In the genomic region with DNA sequence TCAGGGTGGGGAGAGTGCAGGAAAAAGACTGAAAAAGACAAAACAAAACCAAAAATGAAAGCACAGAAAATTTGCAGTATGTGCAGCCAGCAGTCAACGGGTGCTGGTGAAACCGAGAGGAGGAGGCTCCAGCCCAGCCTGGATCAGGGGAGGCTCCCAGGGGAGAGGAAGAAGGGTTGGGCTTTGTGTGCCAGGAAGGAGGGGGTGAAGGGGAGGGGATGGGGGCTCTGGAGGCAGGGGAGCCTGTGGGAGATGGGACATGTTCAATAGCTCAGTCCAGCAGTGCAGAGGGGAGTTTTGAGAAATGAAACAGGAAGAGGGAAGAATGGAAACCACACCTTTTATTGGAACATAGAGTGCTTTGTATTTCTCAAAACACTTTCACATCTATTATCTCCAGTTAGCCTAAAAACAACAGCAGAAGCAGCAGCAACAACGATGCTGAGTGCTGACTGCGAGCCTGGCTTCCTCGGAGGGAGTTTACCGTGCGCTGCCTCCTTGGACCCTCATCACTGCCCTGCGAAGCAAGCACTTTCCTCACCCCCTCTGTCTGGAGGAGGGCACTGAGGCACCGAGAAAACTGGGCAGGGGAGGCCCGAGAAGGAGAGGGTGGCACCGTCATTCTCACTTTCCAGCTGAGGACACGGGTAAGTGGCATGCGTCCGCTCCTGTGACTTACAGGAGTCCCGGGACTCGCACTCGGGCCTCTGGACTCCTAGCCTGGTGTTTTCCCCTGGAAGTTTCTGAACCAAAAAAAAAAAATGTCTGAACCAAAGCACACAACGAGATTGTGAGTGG, we compare ENCODE assay signal across 8 cellular contexts.
DNase-seq lines count a peak whose midpoint lies in the region; ATAC-seq and TF ChIP-seq lines count a peak whose summit lies in the region.

No MANE protein-coding gene starts in this region.

- no peaks in the 10 kb centered on the region for H3K36me3 ChIP-seq in GM23338 (ENCODE audit: insufficient read depth)

- ATAC-seq in GM23338 (peak; percentile 48), natural killer cell (peak in 1 of 3 donors; percentile 21)

- DNase-seq in activated CD4-positive, alpha-beta T cell treated with anti-CD3 and anti-CD28 coated beads for 48 hours: peak; percentile 63
- no peak for DNase-seq in activated CD4-positive, alpha-beta T cell treated with anti-CD3 and anti-CD28 coated beads, Interleukin-2, amount 50 U/mL, for 1 hour
- DNase-seq in GM23338 (ENCODE audit: low spot score) (peak; percentile 59), NCI-H1092 (lab: John Stamatoyannopoulos, UW) (peak; percentile 33), astrocyte of the hippocampus (ENCODE audit: low read depth, low spot score) (peak; percentile 22), natural killer cell (no peak), NCI-H226 (no peak)
- no peak for DNase-seq in effector CD8-positive, alpha-beta T cell (lab: John Stamatoyannopoulos, UW)

- peaks cover 3% of the 10 kb centered on the region; the same call in 1 of the 2 replicates for H3K9me2 ChIP-seq in GM23338 (ENCODE audit: insufficient read depth)

- H3K9me3 Mint-ChIP-seq in GM23338 (peaks cover 2% of the 10 kb centered on the region; the same call in 1 of the 3 replicates), natural killer cell (no peaks in the 10 kb centered on the region)

- H3K27me3 ChIP-seq in GM23338 (ENCODE audit: insufficient read depth): 0 out of 2 replicates have a peak, but pooled peaks cover 5% of the 10 kb centered on the region

- no peak overlapping the region for H3K27ac ChIP-seq in GM23338 (ENCODE audit: low read depth)

- H3K27ac Mint-ChIP-seq in GM23338 (no peak overlapping the region), natural killer cell (peak overlapping the region; percentile 44 to 91)

- H3K79me2 ChIP-seq in GM23338 (replicated peaks; ENCODE audit: insufficient read depth): no peaks in the 10 kb centered on the region

- no peaks in the 10 kb centered on the region for H4K20me1 ChIP-seq in GM23338 (replicated peaks; ENCODE audit: insufficient read depth)

- peaks cover 9% of the 10 kb centered on the region; the same call in 1 of the 2 replicates for H3F3A ChIP-seq in GM23338 (replicated peaks; ENCODE audit: low read depth)

- H2AFZ ChIP-seq in GM23338: peak overlapping the region; percentile 80; the same call in 1 of the 2 replicates

- H3K4me3 Mint-ChIP-seq in GM23338: peak overlapping the region; percentile 32; the same call in 1 of the 3 replicates
- H3K4me3 Mint-ChIP-seq in natural killer cell: peak overlapping the region; percentile 38

- TF ChIP-seq CTCF in GM23338 (conservative IDR thresholded peaks at IDR 0.05; ENCODE audit: low read depth in 2 of 2) (no peak), natural killer cell (IDR thresholded peaks at IDR 0.05) (no peak)

- H3K27me3 Mint-ChIP-seq in GM23338 (ENCODE audit: insufficient read depth, low read depth, poor library complexity) (peaks cover 26% of the 10 kb centered on the region), natural killer cell (ENCODE audit: low read depth in 2 of 2) (no peaks in the 10 kb centered on the region)

- intact Hi-C loops in natural killer cell (cut with micrococcal nuclease): no loop called here

- H3K36me3 Mint-ChIP-seq in GM23338 (ENCODE audit: low read depth) (no peaks in the 10 kb centered on the region), natural killer cell (no peaks in the 10 kb centered on the region)

- peaks cover 59% of the 10 kb centered on the region for H3K4me1 ChIP-seq in GM23338 (ENCODE audit: insufficient read depth)

- H3K4me3 ChIP-seq in GM23338: no peak overlapping the region

- peaks cover 56% of the 10 kb centered on the region for H3K4me1 Mint-ChIP-seq in GM23338
- peaks cover 16 to 26% of the 10 kb centered on the region in 2 donors for H3K4me1 Mint-ChIP-seq in natural killer cell

- peak overlapping the region; percentile 40; the same call in 1 of the 2 replicates for H3K4me2 ChIP-seq in GM23338

TF ChIP-seq in GM23338, 12 proteins besides CTCF, POLR2A, EP300 and RAD21 (continues in another document):
- TF ChIP-seq NANOG (IDR thresholded peaks at IDR 0.05; ENCODE audit: borderline replicate concordance) (no peak), POLR2AphosphoS5 (IDR thresholded peaks at IDR 0.05; ENCODE audit: low read depth) (no peak), STAT1 (IDR thresholded peaks at IDR 0.05; ENCODE audit: unreplicated experiment) (no peak), EZH2phosphoT487 (IDR thresholded peaks at IDR 0.05; ENCODE audit: unreplicated experiment) (no peak), CREB1 (CRISPR knock-in tag; IDR thresholded peaks at IDR 0.05; ENCODE audit: low read depth) (no peak), JUNB (IDR thresholded peaks at IDR 0.05; ENCODE audit: unreplicated experiment) (no peak)
- TF ChIP-seq, protein P1, sequence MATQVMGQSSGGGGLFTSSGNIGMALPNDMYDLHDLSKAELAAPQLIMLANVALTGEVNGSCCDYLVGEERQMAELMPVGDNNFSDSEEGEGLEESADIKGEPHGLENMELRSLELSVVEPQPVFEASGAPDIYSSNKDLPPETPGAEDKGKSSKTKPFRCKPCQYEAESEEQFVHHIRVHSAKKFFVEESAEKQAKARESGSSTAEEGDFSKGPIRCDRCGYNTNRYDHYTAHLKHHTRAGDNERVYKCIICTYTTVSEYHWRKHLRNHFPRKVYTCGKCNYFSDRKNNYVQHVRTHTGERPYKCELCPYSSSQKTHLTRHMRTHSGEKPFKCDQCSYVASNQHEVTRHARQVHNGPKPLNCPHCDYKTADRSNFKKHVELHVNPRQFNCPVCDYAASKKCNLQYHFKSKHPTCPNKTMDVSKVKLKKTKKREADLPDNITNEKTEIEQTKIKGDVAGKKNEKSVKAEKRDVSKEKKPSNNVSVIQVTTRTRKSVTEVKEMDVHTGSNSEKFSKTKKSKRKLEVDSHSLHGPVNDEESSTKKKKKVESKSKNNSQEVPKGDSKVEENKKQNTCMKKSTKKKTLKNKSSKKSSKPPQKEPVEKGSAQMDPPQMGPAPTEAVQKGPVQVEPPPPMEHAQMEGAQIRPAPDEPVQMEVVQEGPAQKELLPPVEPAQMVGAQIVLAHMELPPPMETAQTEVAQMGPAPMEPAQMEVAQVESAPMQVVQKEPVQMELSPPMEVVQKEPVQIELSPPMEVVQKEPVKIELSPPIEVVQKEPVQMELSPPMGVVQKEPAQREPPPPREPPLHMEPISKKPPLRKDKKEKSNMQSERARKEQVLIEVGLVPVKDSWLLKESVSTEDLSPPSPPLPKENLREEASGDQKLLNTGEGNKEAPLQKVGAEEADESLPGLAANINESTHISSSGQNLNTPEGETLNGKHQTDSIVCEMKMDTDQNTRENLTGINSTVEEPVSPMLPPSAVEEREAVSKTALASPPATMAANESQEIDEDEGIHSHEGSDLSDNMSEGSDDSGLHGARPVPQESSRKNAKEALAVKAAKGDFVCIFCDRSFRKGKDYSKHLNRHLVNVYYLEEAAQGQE (IDR thresholded peaks at IDR 0.05; ENCODE audit: unreplicated experiment): no peak
- TF ChIP-seq, protein P2, sequence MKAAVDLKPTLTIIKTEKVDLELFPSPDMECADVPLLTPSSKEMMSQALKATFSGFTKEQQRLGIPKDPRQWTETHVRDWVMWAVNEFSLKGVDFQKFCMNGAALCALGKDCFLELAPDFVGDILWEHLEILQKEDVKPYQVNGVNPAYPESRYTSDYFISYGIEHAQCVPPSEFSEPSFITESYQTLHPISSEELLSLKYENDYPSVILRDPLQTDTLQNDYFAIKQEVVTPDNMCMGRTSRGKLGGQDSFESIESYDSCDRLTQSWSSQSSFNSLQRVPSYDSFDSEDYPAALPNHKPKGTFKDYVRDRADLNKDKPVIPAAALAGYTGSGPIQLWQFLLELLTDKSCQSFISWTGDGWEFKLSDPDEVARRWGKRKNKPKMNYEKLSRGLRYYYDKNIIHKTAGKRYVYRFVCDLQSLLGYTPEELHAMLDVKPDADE (IDR thresholded peaks at IDR 0.05): no peak

Comparison
In these comparisons a context has a peak if more than half of its experiments do, and no peak if none do; other contexts are left out.
1. DNase-seq: peak in activated CD4-positive, alpha-beta T cell treated with anti-CD3 and anti-CD28 coated beads for 48 hours (single experiment), GM23338 (single experiment), NCI-H1092 (single experiment) and astrocyte of the hippocampus (single experiment); none in activated CD4-positive, alpha-beta T cell treated with anti-CD3 and anti-CD28 coated beads, Interleukin-2, amount 50 U/mL, for 1 hour (single experiment), natural killer cell (single experiment), NCI-H226 (single experiment) and effector CD8-positive, alpha-beta T cell (single experiment).